In the genomic region with DNA sequence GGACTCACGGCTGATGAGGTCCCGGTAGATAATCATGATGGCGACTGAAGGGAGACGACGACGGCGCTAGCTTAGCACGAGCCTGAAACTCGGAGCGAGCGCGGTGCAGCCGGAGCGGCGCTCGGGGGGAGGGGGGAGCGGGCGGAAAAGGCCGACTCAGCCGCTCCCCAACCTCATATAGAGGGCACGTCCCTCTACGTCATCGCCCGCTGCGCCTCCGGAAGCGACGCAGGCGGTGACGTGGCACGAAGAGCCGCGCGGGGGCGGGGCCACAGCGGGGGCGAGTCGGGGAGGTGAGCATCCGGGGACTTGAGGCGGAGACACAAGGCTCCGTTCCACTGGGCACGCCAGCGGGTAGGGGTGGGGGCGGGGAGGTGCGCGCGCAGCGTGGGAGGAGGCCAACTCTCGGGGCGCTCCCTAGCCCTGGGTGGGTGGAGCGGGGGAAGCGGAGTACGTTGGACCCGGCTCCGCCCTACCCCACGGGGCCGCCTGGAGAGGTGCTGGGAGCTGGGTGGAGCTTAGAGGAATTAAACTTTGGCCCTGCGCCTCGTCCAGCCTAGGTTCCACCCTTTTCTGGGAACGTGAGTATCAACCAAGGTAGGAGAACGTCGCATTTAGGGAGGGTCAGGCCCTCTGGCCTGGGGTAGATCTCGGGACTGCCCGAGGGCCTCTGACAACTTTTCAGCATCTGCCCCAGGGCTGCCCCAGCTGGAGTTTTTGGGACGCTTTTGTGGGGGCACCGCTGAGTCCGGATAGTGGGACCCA, we compare ENCODE assay signal across 8 cellular contexts. TPM values are rescaled to one million over a fixed set of nuclear protein-coding genes. Genes with fewer than 3 reads are reported as not detected.
DNase-seq lines count a peak whose midpoint lies in the region; ATAC-seq and TF ChIP-seq lines count a peak whose summit lies in the region.

A gene (minus strand): TSS at position 150 of the 765 bp plus-strand sequence. CDS start 114 bp downstream, at position 36.

- peaks cover 41% of the 10 kb centered on the region for H3K4me1 ChIP-seq in CD8-positive, alpha-beta T cell (ENCODE audit: insufficient read depth, low read length)

- H3K27ac Mint-ChIP-seq in CD8-positive, alpha-beta T cell: peak within 1 kb of the TSS; percentile 99

- TF ChIP-seq CTCF in CD8-positive, alpha-beta T cell (IDR thresholded peaks at IDR 0.05): no peak

- POLR2A ChIA-PET in CD8-positive, alpha-beta T cell (lab: Charles Lee): interaction anchor here (0.8 to 3.5 kb wide), 17 partner anchors 8 to 295 kb away, joined by 3 to 28 read pairs (median 3); a partner anchor contains a TSS

- H3K27me3 ChIP-seq in CD8-positive, alpha-beta T cell (ENCODE audit: insufficient read depth, low read length): no peaks in the 10 kb centered on the region

- CTCF ChIA-PET in CD8-positive, alpha-beta T cell (lab: Charles Lee): interaction anchor here (0.9 to 2.9 kb wide), 9 partner anchors 10 to 294 kb away, joined by 3 to 13 read pairs (median 6); a partner anchor contains a TSS

- H3K4me3 Mint-ChIP-seq in CD8-positive, alpha-beta T cell: peak within 1 kb of the TSS; percentile 99

- H3K27ac ChIP-seq in CD8-positive, alpha-beta T cell (ENCODE audit: low read depth, low read length): peak within 1 kb of the TSS; percentile 99

- peaks cover 62% of the 10 kb centered on the region for H3K36me3 Mint-ChIP-seq in CD8-positive, alpha-beta T cell

- H3K4me1 Mint-ChIP-seq in CD8-positive, alpha-beta T cell (ENCODE audit: low read depth): peaks cover 62% of the 10 kb centered on the region

- H3K4me3 ChIP-seq in CD8-positive, alpha-beta T cell (ENCODE audit: low read depth, low read length): peak within 1 kb of the TSS; percentile 83

- no peaks in the 10 kb centered on the region for H3K9me3 ChIP-seq in CD8-positive, alpha-beta T cell (ENCODE audit: low read length)

- no peaks in the 10 kb centered on the region for H3K9me3 Mint-ChIP-seq in CD8-positive, alpha-beta T cell

- intact Hi-C loops in CD8-positive, alpha-beta T cell (cut with DNase I, micrococcal nuclease): loop anchor here (1.0 to 5.0 kb wide), 15 partner anchors 14 to 842 kb away; a partner anchor contains a TSS

- peak; percentile 99 to 100 (median 100) for DNase-seq in CD8-positive, alpha-beta T cell
- peak; percentile 82 for DNase-seq in HS-27A (ENCODE audit: low read depth)
- DNase-seq in NK-92 (lab: John Stamatoyannopoulos, UW; ENCODE audit: unreplicated experiment): peak; percentile 99
- peak; percentile 100 for DNase-seq in activated CD8-positive, alpha-beta memory T cell treated with anti-CD3 and anti-CD28 coated beads for 24 hours
- DNase-seq in effector CD8-positive, alpha-beta T cell (lab: John Stamatoyannopoulos, UW): peak; percentile 100
- peak; percentile 99 for DNase-seq in medulla oblongata (ENCODE audit: extremely low spot score)
- DNase-seq in stimulated activated CD8-positive, alpha-beta memory T cell treated with anti-CD3 and anti-CD28 coated beads, Interleukin-12 subunit alpha, Interleukin-12 subunit beta, amount 100 ng/mL, for 1 hour (ENCODE audit: low read depth): peak; percentile 99

- peaks cover 33% of the 10 kb centered on the region for H3K36me3 ChIP-seq in CD8-positive, alpha-beta T cell (ENCODE audit: insufficient read depth, low read length)

- peak; percentile 86 for ATAC-seq in CD8-positive, alpha-beta T cell
- peak; percentile 80 for ATAC-seq in GM19467 (IDR thresholded peaks at IDR 0.05; ENCODE audit: unreplicated experiment)

- H3K27me3 Mint-ChIP-seq in CD8-positive, alpha-beta T cell (ENCODE audit: low read depth): no peaks in the 10 kb centered on the region

RNA-seq across cellular contexts. Expression of the gene that starts here (rescaled TPM):
- total RNA-seq in CD8-positive, alpha-beta T cell: 1,000 to 10,000 TPM; 8,260 to 8,503 TPM

Comparison
In these comparisons a context has a peak if more than half of its experiments do, and no peak if none do; other contexts are left out.
1. Peak in every context shown above with its lines: DNase-seq, ATAC-seq, H3K4me3 ChIP-seq and H3K27ac ChIP-seq.